In genomic region chr3:194840661-194841514, GRCh38 we compare ENCODE assay signal across 14 cellular contexts.
DNase-seq lines count a peak whose midpoint lies in the region; ATAC-seq, FAIRE-seq and TF ChIP-seq lines count a peak whose summit lies in the region.
"Had no signal": no experiment of that assay in that cellular context is flagged by ENCODE, and none has a peak within 500 bp of the region (broad histone marks: within the 10 kb centered on the region; RNA-seq: fewer than 3 reads in every experiment).

No MANE protein-coding gene starts in this region.

- peak; percentile 68 for DNase-seq in GM23248
- DNase-seq in RCC 7860 (ENCODE audit: low spot score): peak; percentile 33
- peak; percentile 4 to 72 for DNase-seq in fibroblast of lung (ENCODE audit: low read depth in 2 of 2)
- DNase-seq in natural killer cell treated with Interleukin-12 subunit alpha and Interleukin-12 subunit beta and Interleukin-15 and Interleukin-18, amount 100 ng/mL, for 72 hours (ENCODE audit: low spot score): no peak
- DNase-seq in psoas muscle: no peak
- no peak for DNase-seq in chondrocyte (ENCODE audit: low spot score)
- DNase-seq in activated CD4-positive, alpha-beta T cell treated with anti-CD3 and anti-CD28 coated beads, Interleukin-2, amount 10 ng/mL, durations not matched to agents 7 days and 5 days: no peak
- DNase-seq: activated CD4-positive, alpha-beta memory T cell treated with anti-CD3 and anti-CD28 coated beads for 36 hours; activated naive CD4-positive, alpha-beta T cell treated with anti-CD3 and anti-CD28 coated beads, Interleukin-2, amount 50 U/mL, for 16 hours; CD8-positive, alpha-beta T cell; hypothalamus; NCI-H1092; NCI-H524 treated with DMSO at 0.1 percent for 48 hours had no signal

- TF ChIP-seq CTCF in fibroblast of lung (conservative IDR thresholded peaks at IDR 0.05 in 1 of 2, IDR thresholded peaks at IDR 0.05 in 1 of 2; ENCODE audit: low read depth in 1 of 2, low read length in 2 of 2) (no peak), psoas muscle (IDR thresholded peaks at IDR 0.05) (no peak), chondrocyte (IDR thresholded peaks at IDR 0.05) (no peak)

- H3K36me3 Mint-ChIP-seq in natural killer cell treated with Interleukin-12 subunit alpha and Interleukin-12 subunit beta and Interleukin-15 and Interleukin-18, amount 100 ng/mL, for 72 hours: no peaks in the 10 kb centered on the region
- H3K36me3 Mint-ChIP-seq in chondrocyte (ENCODE audit: low read depth): no peaks in the 10 kb centered on the region
- H3K36me3 Mint-ChIP-seq in activated CD4-positive, alpha-beta T cell treated with anti-CD3 and anti-CD28 coated beads, Interleukin-2, amount 10 ng/mL, durations not matched to agents 7 days and 5 days (ENCODE audit: low read depth): no peaks in the 10 kb centered on the region
- H3K36me3 Mint-ChIP-seq: activated CD4-positive, alpha-beta memory T cell treated with anti-CD3 and anti-CD28 coated beads for 36 hours; CD8-positive, alpha-beta T cell had no signal

- H3K27ac ChIP-seq in GM23248 (no peak overlapping the region), fibroblast of lung (ENCODE audit: insufficient read depth, low read length) (no peak overlapping the region), psoas muscle (no peak overlapping the region)

- intact Hi-C loops in psoas muscle (cut with DNase I): no loop called here

- H3K9me3 Mint-ChIP-seq in natural killer cell treated with Interleukin-12 subunit alpha and Interleukin-12 subunit beta and Interleukin-15 and Interleukin-18, amount 100 ng/mL, for 72 hours: peaks cover 3% of the 10 kb centered on the region
- H3K9me3 Mint-ChIP-seq in chondrocyte (ENCODE audit: low read depth): no peaks in the 10 kb centered on the region
- no peaks in the 10 kb centered on the region for H3K9me3 Mint-ChIP-seq in activated CD4-positive, alpha-beta T cell treated with anti-CD3 and anti-CD28 coated beads, Interleukin-2, amount 10 ng/mL, durations not matched to agents 7 days and 5 days
- H3K9me3 Mint-ChIP-seq: activated CD4-positive, alpha-beta memory T cell treated with anti-CD3 and anti-CD28 coated beads for 36 hours; CD8-positive, alpha-beta T cell had no signal

- CTCF ChIA-PET in activated CD4-positive, alpha-beta T cell treated with anti-CD3 and anti-CD28 coated beads, Interleukin-2, amount 10 ng/mL, durations not matched to agents 7 days and 5 days (lab: Charles Lee): interaction anchor here (1.5 kb wide), 1 partner anchor 158 kb away, joined by 3 read pairs; no protein-coding TSS in a partner anchor

- H3K4me3 ChIP-seq in GM23248 (no peak overlapping the region), fibroblast of lung (replicated peaks in 1 of 4; ENCODE audit: control extremely low read depth in 1 of 4, insufficient read depth in 1 of 4, low read depth in 3 of 4, low read length in 4 of 4) (no peak overlapping the region), psoas muscle (no peak overlapping the region)

- H3K9me3 ChIP-seq in GM23248 (ENCODE audit: low read depth) (no peaks in the 10 kb centered on the region), fibroblast of lung (ENCODE audit: control insufficient read depth, insufficient read depth, low read depth, low read length) (no peaks in the 10 kb centered on the region), psoas muscle (no peaks in the 10 kb centered on the region)

- H3K79me2 ChIP-seq in GM23248 (ENCODE audit: insufficient read depth) (no peaks in the 10 kb centered on the region), fibroblast of lung (ENCODE audit: control insufficient read depth, insufficient read depth, low read length) (no peaks in the 10 kb centered on the region)

- no peaks in the 10 kb centered on the region for H3K4me1 ChIP-seq in GM23248 (ENCODE audit: insufficient read depth)
- no peaks in the 10 kb centered on the region for H3K4me1 ChIP-seq in fibroblast of lung (ENCODE audit: control insufficient read depth, extremely low read depth, insufficient read depth, low read length)
- no peaks in the 10 kb centered on the region for H3K4me1 ChIP-seq in psoas muscle

- H3K9me2 ChIP-seq in GM23248 (ENCODE audit: insufficient read depth): no peaks in the 10 kb centered on the region

- no peaks in the 10 kb centered on the region for H3K27me3 ChIP-seq in GM23248 (replicated peaks; ENCODE audit: insufficient read depth)
- peaks cover 2% of the 10 kb centered on the region for H3K27me3 ChIP-seq in fibroblast of lung (ENCODE audit: control insufficient read depth, insufficient read depth, low read length)
- H3K27me3 ChIP-seq in psoas muscle (ENCODE audit: insufficient read depth in 3 of 3, low read length in 2 of 3): no peaks in the 10 kb centered on the region

- H3K27ac Mint-ChIP-seq in natural killer cell treated with Interleukin-12 subunit alpha and Interleukin-12 subunit beta and Interleukin-15 and Interleukin-18, amount 100 ng/mL, for 72 hours: no peak overlapping the region
- no peak overlapping the region for H3K27ac Mint-ChIP-seq in chondrocyte (ENCODE audit: unreplicated experiment)
- H3K27ac Mint-ChIP-seq in activated CD4-positive, alpha-beta T cell treated with anti-CD3 and anti-CD28 coated beads, Interleukin-2, amount 10 ng/mL, durations not matched to agents 7 days and 5 days: no peak overlapping the region
- H3K27ac Mint-ChIP-seq: activated CD4-positive, alpha-beta memory T cell treated with anti-CD3 and anti-CD28 coated beads for 36 hours; CD8-positive, alpha-beta T cell had no signal

- POLR2A ChIA-PET in activated CD4-positive, alpha-beta T cell treated with anti-CD3 and anti-CD28 coated beads, Interleukin-2, amount 10 ng/mL, durations not matched to agents 7 days and 5 days (lab: Charles Lee): no interaction called here

- H3K36me3 ChIP-seq in GM23248 (ENCODE audit: low read depth) (no peaks in the 10 kb centered on the region), fibroblast of lung (ENCODE audit: control insufficient read depth, insufficient read depth, low read length) (no peaks in the 10 kb centered on the region), psoas muscle (ENCODE audit: insufficient read depth in 1 of 2, low read depth in 1 of 2) (no peaks in the 10 kb centered on the region)

- peaks cover 8% of the 10 kb centered on the region in 2 donors for H3K4me1 Mint-ChIP-seq in natural killer cell treated with Interleukin-12 subunit alpha and Interleukin-12 subunit beta and Interleukin-15 and Interleukin-18, amount 100 ng/mL, for 72 hours (ENCODE audit: low read depth in 2 of 2)
- peaks cover 14% of the 10 kb centered on the region for H3K4me1 Mint-ChIP-seq in chondrocyte (ENCODE audit: low read depth)
- H3K4me1 Mint-ChIP-seq in activated CD4-positive, alpha-beta T cell treated with anti-CD3 and anti-CD28 coated beads, Interleukin-2, amount 10 ng/mL, durations not matched to agents 7 days and 5 days: no peaks in the 10 kb centered on the region

- no peak for FAIRE-seq in RCC 7860 (lab: Jason Lieb, UNC)

- WGBS in GM23248 (ENCODE audit: low coverage in 1 of 2, low lambda C conversion rate in 2 of 2, missing lambda C conversion rate in 2 of 2), 2 experiments: 70 to 72% methylated on average over 21 of the region's 21 CpGs
- WGBS in psoas muscle, 3 donors: 72 to 80% (median 74%) methylated on average over 21 of the region's 21 CpGs

- H2AFZ ChIP-seq in GM23248 (no peak overlapping the region), fibroblast of lung (ENCODE audit: low read length) (no peak overlapping the region)

- H3K27me3 Mint-ChIP-seq in natural killer cell treated with Interleukin-12 subunit alpha and Interleukin-12 subunit beta and Interleukin-15 and Interleukin-18, amount 100 ng/mL, for 72 hours: peaks cover 0 to 13% of the 10 kb centered on the region in 2 donors
- no peaks in the 10 kb centered on the region for H3K27me3 Mint-ChIP-seq in chondrocyte (ENCODE audit: low read depth)
- peaks cover 5% of the 10 kb centered on the region for H3K27me3 Mint-ChIP-seq in activated CD4-positive, alpha-beta T cell treated with anti-CD3 and anti-CD28 coated beads, Interleukin-2, amount 10 ng/mL, durations not matched to agents 7 days and 5 days
- H3K27me3 Mint-ChIP-seq: activated CD4-positive, alpha-beta memory T cell treated with anti-CD3 and anti-CD28 coated beads for 36 hours had no signal

- in situ Hi-C loops in GM23248 (cut with MboI): no loop called here

- no peaks in the 10 kb centered on the region for H3F3A ChIP-seq in GM23248 (ENCODE audit: insufficient read depth)

- H4K20me1 ChIP-seq in GM23248 (ENCODE audit: insufficient read depth) (no peaks in the 10 kb centered on the region), fibroblast of lung (ENCODE audit: control insufficient read depth, extremely low read depth, insufficient read depth, low read length) (no peaks in the 10 kb centered on the region)

- no peak overlapping the region for H3K9ac ChIP-seq in GM23248
- no peak overlapping the region for H3K9ac ChIP-seq in fibroblast of lung (ENCODE audit: insufficient read depth, low read length)

- peak overlapping the region; percentile 28 for H3K4me3 Mint-ChIP-seq in natural killer cell treated with Interleukin-12 subunit alpha and Interleukin-12 subunit beta and Interleukin-15 and Interleukin-18, amount 100 ng/mL, for 72 hours
- H3K4me3 Mint-ChIP-seq in chondrocyte (ENCODE audit: unreplicated experiment): no peak overlapping the region
- H3K4me3 Mint-ChIP-seq in activated CD4-positive, alpha-beta T cell treated with anti-CD3 and anti-CD28 coated beads, Interleukin-2, amount 10 ng/mL, durations not matched to agents 7 days and 5 days: no peak overlapping the region
- H3K4me3 Mint-ChIP-seq: activated CD4-positive, alpha-beta memory T cell treated with anti-CD3 and anti-CD28 coated beads for 36 hours; CD8-positive, alpha-beta T cell had no signal

- H3K4me2 ChIP-seq in GM23248 (ENCODE audit: unreplicated experiment) (no peak overlapping the region), fibroblast of lung (ENCODE audit: extremely low read depth, insufficient read depth, low read length) (no peak overlapping the region)

- ATAC-seq in natural killer cell treated with Interleukin-12 subunit alpha and Interleukin-12 subunit beta and Interleukin-15 and Interleukin-18, amount 100 ng/mL, for 72 hours: peak; percentile 73 to 77
- no peak for ATAC-seq in GM19463 (IDR thresholded peaks at IDR 0.05; ENCODE audit: unreplicated experiment)
- ATAC-seq in psoas muscle: no peak
- ATAC-seq: CD8-positive, alpha-beta T cell had no signal

Comparison
In these comparisons a context has a peak if more than half of its experiments do, and no peak if none do; other contexts are left out.
1. DNase-seq: peak in GM23248 (single experiment), RCC 7860 (single experiment) and fibroblast of lung (2 of 2); none in natural killer cell treated with Interleukin-12 subunit alpha and Interleukin-12 subunit beta and Interleukin-15 and Interleukin-18, amount 100 ng/mL, for 72 hours (single experiment), psoas muscle (0 of 2), chondrocyte (single experiment) and activated CD4-positive, alpha-beta T cell treated with anti-CD3 and anti-CD28 coated beads, Interleukin-2, amount 10 ng/mL, durations not matched to agents 7 days and 5 days (single experiment).
2. ATAC-seq: peak in natural killer cell treated with Interleukin-12 subunit alpha and Interleukin-12 subunit beta and Interleukin-15 and Interleukin-18, amount 100 ng/mL, for 72 hours (2 of 2); none in GM19463 (single experiment) and psoas muscle (0 of 4).